Comparison of ENCODE assay signal across 8 cellular contexts in the genomic region with DNA sequence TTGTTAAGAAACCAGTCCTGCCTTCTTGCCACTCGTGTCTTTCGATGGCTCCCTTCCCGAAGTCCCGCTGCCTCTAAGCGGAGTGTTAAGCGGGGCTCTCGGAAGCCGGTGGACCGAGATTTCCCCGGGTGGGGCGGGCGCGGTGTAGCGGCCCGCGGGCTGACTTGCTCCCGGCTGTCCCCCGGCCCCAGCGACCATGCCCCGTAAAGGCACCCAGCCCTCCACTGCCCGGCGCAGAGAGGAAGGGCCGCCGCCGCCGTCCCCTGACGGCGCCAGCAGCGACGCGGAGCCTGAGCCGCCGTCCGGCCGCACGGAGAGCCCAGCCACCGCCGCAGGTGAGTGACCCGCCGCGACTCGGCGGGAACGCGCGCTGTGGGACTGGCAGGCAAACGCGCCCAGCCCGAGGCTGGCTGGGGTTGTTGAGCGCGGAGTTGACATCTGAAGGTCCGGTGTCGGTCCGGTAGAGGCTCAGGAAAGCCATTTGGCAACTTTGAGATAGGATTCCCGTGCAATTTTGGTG. TPM values are rescaled to one million over a fixed set of nuclear protein-coding genes. Genes with fewer than 3 reads are reported as not detected.
DNase-seq lines count a peak whose midpoint lies in the region; ATAC-seq and TF ChIP-seq lines count a peak whose summit lies in the region.

No MANE protein-coding gene starts in this region.

- peak; percentile 13 for ATAC-seq in GM21737 (IDR thresholded peaks at IDR 0.05; ENCODE audit: unreplicated experiment)
- ATAC-seq in T-helper 17 cell = no peak
- no peak for ATAC-seq in memory B cell (ENCODE audit: low read depth)

- DNase-seq in AG10803 (ENCODE audit: low read depth) (no peak), T-helper 17 cell (peak; percentile 7 to 17 (median 12)), dorsolateral prefrontal cortex (no peak), memory B cell (ENCODE audit: low spot score in 2 of 2) (peak; percentile 14 to 40), stomach (peak; percentile 56), NCI-H2171 (lab: John Stamatoyannopoulos, UW) (no peak), GM19240 (ENCODE audit: insufficient read length, low spot score) (no peak)

- H3K4me1 Mint-ChIP-seq in T-helper 17 cell (peaks cover 35% of the 10 kb centered on the region), memory B cell (peaks cover 22% of the 10 kb centered on the region)

- H3K36me3 ChIP-seq in stomach = no peaks in the 10 kb centered on the region

- H3K27ac Mint-ChIP-seq in T-helper 17 cell (peak overlapping the region; percentile 100), memory B cell (peak overlapping the region; percentile 98)

- H3K27ac ChIP-seq in dorsolateral prefrontal cortex (peak overlapping the region in 8 of 59 donors; percentile 31 to 95 (median 94)), stomach (peak overlapping the region; percentile 88 to 97 (median 92))

- H3K4me3 ChIP-seq in AG10803 (ENCODE audit: low read length) (peak overlapping the region; percentile 81), dorsolateral prefrontal cortex (peak overlapping the region; percentile 54 to 97 (median 85)), stomach (peak overlapping the region; percentile 64 to 80 (median 78))

- TF ChIP-seq EP300 in stomach (IDR thresholded peaks at IDR 0.05) = no peak

- H3K4me3 Mint-ChIP-seq in T-helper 17 cell (peak overlapping the region; percentile 98), memory B cell (peak overlapping the region; percentile 89)

- intact Hi-C loops in dorsolateral prefrontal cortex (cut with DNase I) (loop anchor here in 1 of 2 donors (10.0 kb wide), 1 partner anchor 164 kb away; a partner anchor contains a TSS), stomach (cut with DNase I; ENCODE audit: low total_unique reads) (no loop called here)

- WGBS in stomach, 5 donors = 0 to 1% (median 0%) methylated on average over 30 to 55 of the region's 55 CpGs

- H3K27me3 ChIP-seq in dorsolateral prefrontal cortex = peaks cover 0 to 20% (median 0%) of the 10 kb centered on the region in 45 donors
- H3K27me3 ChIP-seq in stomach = peaks cover 0 to 7% (median 0%) of the 10 kb centered on the region in 3 donors

- no peak for TF ChIP-seq POLR2A in stomach (IDR thresholded peaks at IDR 0.05)

- H3K9me3 ChIP-seq in T-helper 17 cell (ENCODE audit: control insufficient read depth, low read length, poor library complexity, severe bottlenecking) (no peaks in the 10 kb centered on the region), stomach (no peaks in the 10 kb centered on the region)

- H3K27me3 Mint-ChIP-seq in T-helper 17 cell = no peaks in the 10 kb centered on the region
- H3K27me3 Mint-ChIP-seq in memory B cell = peaks cover 4% of the 10 kb centered on the region

- TF ChIP-seq CTCF in AG10803 (conservative IDR thresholded peaks at IDR 0.05; ENCODE audit: low read length) (no peak), dorsolateral prefrontal cortex (IDR thresholded peaks at IDR 0.05 in 54 of 56, conservative IDR thresholded peaks at IDR 0.05 in 2 of 56; ENCODE audit: low read depth in 1 of 56, partially characterized antibody in 56 of 56) (no peak), stomach (IDR thresholded peaks at IDR 0.05) (no peak)

- peaks cover 15 to 59% (median 38%) of the 10 kb centered on the region in 4 donors for H3K4me1 ChIP-seq in stomach

- no peaks in the 10 kb centered on the region for H3K9me3 Mint-ChIP-seq in memory B cell

- H3K36me3 Mint-ChIP-seq in T-helper 17 cell (ENCODE audit: low read depth) (peaks cover 3% of the 10 kb centered on the region), memory B cell (peaks cover 7% of the 10 kb centered on the region)

RNA-seq across cellular contexts. Expression of a gene that starts 1.2 kb away (rescaled TPM):
- total RNA-seq in T-helper 17 cell (10 to 100 TPM; 61.1 to 77.8 TPM), dorsolateral prefrontal cortex (10 to 100 TPM in 71 of 120 experiments, 1 to 10 TPM in 49; 4.6 to 19.0 (median 10.7) TPM), stomach (100 to 1,000 TPM in 3 of 5 donors, 10 to 100 TPM in 2; 19.6 to 122 (median 113) TPM)
- polyA plus RNA-seq in stomach = 10 to 100 TPM; 12.8 to 52.7 (median 40.6) TPM

RNA-seq across cellular contexts. Expression of a gene that starts 1.7 kb away (rescaled TPM):
- total RNA-seq in T-helper 17 cell (10 to 100 TPM; 24.6 to 26.1 TPM), dorsolateral prefrontal cortex (100 to 1,000 TPM in 4 of 120 experiments, 10 to 100 TPM in 116; 30.1 to 114 (median 63.1) TPM), stomach (10 to 100 TPM in 3 of 5 donors, 1 to 10 TPM in 2; 2.3 to 49.4 (median 10.7) TPM)
- 10 to 100 TPM in 2 of 3 donors, 1 to 10 TPM in 1; 9.8 to 16.8 (median 11.2) TPM for polyA plus RNA-seq in stomach

RNA-seq across cellular contexts. Expression of a gene that starts 48.9 kb away (rescaled TPM):
- total RNA-seq in T-helper 17 cell (10 to 100 TPM; 15.2 to 32.1 TPM), dorsolateral prefrontal cortex (10 to 100 TPM in 102 of 120 experiments, 1 to 10 TPM in 18; 3.4 to 93.5 (median 23.5) TPM), stomach (1 to 10 TPM in 3 of 5 donors, under 1 TPM in 1, not detected in 1; 0.29 to 8.6 (median 2.7) TPM)
- 1 to 10 TPM in 1 of 3 donors, under 1 TPM in 2; 0.68 to 3.2 (median 0.76) TPM for polyA plus RNA-seq in stomach

Comparison
In these comparisons a context has a peak if more than half of its experiments do, and no peak if none do; other contexts are left out.
1. DNase-seq: peak in T-helper 17 cell (3 of 3), memory B cell (2 of 2) and stomach (single experiment); none in AG10803 (single experiment), dorsolateral prefrontal cortex (0 of 10), NCI-H2171 (single experiment) and GM19240 (single experiment).
2. Peak in every context shown above with its lines, with median percentiles within 50 percentile points of each other: H3K4me3 ChIP-seq.